Comparison of ENCODE assay signal across 16 cellular contexts in the genomic region with DNA sequence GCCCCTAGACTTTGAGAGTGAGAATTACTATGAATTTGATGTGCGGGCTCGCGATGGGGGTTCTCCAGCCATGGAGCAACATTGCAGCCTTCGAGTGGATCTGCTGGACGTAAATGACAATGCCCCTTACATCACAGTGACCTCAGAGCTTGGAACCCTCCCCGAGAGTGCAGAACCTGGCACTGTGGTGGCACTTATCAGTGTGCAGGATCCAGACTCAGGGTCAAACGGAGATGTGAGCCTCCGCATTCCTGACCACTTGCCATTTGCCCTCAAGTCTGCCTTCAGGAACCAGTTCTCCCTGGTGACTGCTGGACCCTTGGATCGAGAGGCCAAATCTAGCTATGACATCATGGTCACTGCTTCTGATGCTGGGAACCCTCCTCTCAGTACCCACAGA. TPM values are rescaled to one million over a fixed set of nuclear protein-coding genes. Genes with fewer than 3 reads are reported as not detected.
"Had no signal": no experiment of that assay in that cellular context is flagged by ENCODE, and none has a peak within 500 bp of the region (broad histone marks: within the 10 kb centered on the region; RNA-seq: fewer than 3 reads in every experiment).

No MANE protein-coding gene starts in this region.

- H3K4me3 Mint-ChIP-seq: activated CD8-positive, alpha-beta T cell treated with anti-CD3 and anti-CD28 coated beads, Interleukin-2, amount 10 ng/mL, durations not matched to agents 7 days and 5 days; activated naive CD4-positive, alpha-beta T cell treated with anti-CD3 and anti-CD28 coated beads for 36 hours had no signal

- H3K27me3 ChIP-seq: gastrocnemius medialis, ovary, thyroid gland had no signal

- H3K27ac ChIP-seq: coronary artery, epithelial cell of prostate, gastrocnemius medialis, lower lobe of right lung, ovary, thyroid gland, WERI-Rb-1 had no signal

- H3K27ac Mint-ChIP-seq: activated CD8-positive, alpha-beta T cell treated with anti-CD3 and anti-CD28 coated beads, Interleukin-2, amount 10 ng/mL, durations not matched to agents 7 days and 5 days; activated naive CD4-positive, alpha-beta T cell treated with anti-CD3 and anti-CD28 coated beads for 36 hours; activated T-helper 17 cell treated with anti-CD3 and anti-CD28 coated beads, Interleukin-2, amount 50 U/mL, for 72 hours; naive thymus-derived CD4-positive, alpha-beta T cell had no signal

- DNase-seq: activated CD4-positive, alpha-beta T cell treated with anti-CD3 and anti-CD28 coated beads for 4 hours; activated CD8-positive, alpha-beta T cell treated with anti-CD3 and anti-CD28 coated beads, Interleukin-2, amount 10 ng/mL, durations not matched to agents 7 days and 5 days; activated naive CD4-positive, alpha-beta T cell treated with anti-CD3 and anti-CD28 coated beads for 36 hours; central memory CD4-positive, alpha-beta T cell; effector CD8-positive, alpha-beta T cell; gastrocnemius medialis; left cardiac atrium; lower lobe of right lung; naive thymus-derived CD4-positive, alpha-beta T cell; ovary; thyroid gland; WERI-Rb-1 had no signal

- H3K4me1 Mint-ChIP-seq: activated T-helper 17 cell treated with anti-CD3 and anti-CD28 coated beads, Interleukin-2, amount 50 U/mL, for 72 hours had no signal

- H3K9me3 Mint-ChIP-seq: activated naive CD4-positive, alpha-beta T cell treated with anti-CD3 and anti-CD28 coated beads for 36 hours; activated T-helper 17 cell treated with anti-CD3 and anti-CD28 coated beads, Interleukin-2, amount 50 U/mL, for 72 hours had no signal

- H3K9me3 ChIP-seq: gastrocnemius medialis, lower lobe of right lung, ovary, thyroid gland had no signal

RNA-seq across cellular contexts. Expression of a gene that starts 1.3 kb away (rescaled TPM):
- total RNA-seq: activated CD8-positive, alpha-beta T cell treated with anti-CD3 and anti-CD28 coated beads, Interleukin-2, amount 10 ng/mL, durations not matched to agents 7 days and 5 days; activated naive CD4-positive, alpha-beta T cell treated with anti-CD3 and anti-CD28 coated beads for 36 hours; activated T-helper 17 cell treated with anti-CD3 and anti-CD28 coated beads, Interleukin-2, amount 50 U/mL, for 72 hours had no signal
- polyA plus RNA-seq: naive thymus-derived CD4-positive, alpha-beta T cell had no signal

RNA-seq across cellular contexts. Expression of a gene that starts 2.8 kb away (rescaled TPM):
- total RNA-seq: activated CD8-positive, alpha-beta T cell treated with anti-CD3 and anti-CD28 coated beads, Interleukin-2, amount 10 ng/mL, durations not matched to agents 7 days and 5 days; activated naive CD4-positive, alpha-beta T cell treated with anti-CD3 and anti-CD28 coated beads for 36 hours; activated T-helper 17 cell treated with anti-CD3 and anti-CD28 coated beads, Interleukin-2, amount 50 U/mL, for 72 hours; mononuclear cell had no signal
- polyA plus RNA-seq: naive thymus-derived CD4-positive, alpha-beta T cell had no signal

RNA-seq across cellular contexts. Expression of a gene that starts 10.3 kb away (rescaled TPM):
- total RNA-seq: activated CD8-positive, alpha-beta T cell treated with anti-CD3 and anti-CD28 coated beads, Interleukin-2, amount 10 ng/mL, durations not matched to agents 7 days and 5 days had no signal

RNA-seq across cellular contexts. Expression of a gene that starts 55.8 kb away (rescaled TPM):
- total RNA-seq: activated CD8-positive, alpha-beta T cell treated with anti-CD3 and anti-CD28 coated beads, Interleukin-2, amount 10 ng/mL, durations not matched to agents 7 days and 5 days; activated naive CD4-positive, alpha-beta T cell treated with anti-CD3 and anti-CD28 coated beads for 36 hours; activated T-helper 17 cell treated with anti-CD3 and anti-CD28 coated beads, Interleukin-2, amount 50 U/mL, for 72 hours had no signal
- polyA plus RNA-seq: naive thymus-derived CD4-positive, alpha-beta T cell had no signal
